ENCODE assay signal across 1 cellular context in genomic region chr3:195887670-195888069, GRCh38.
TF ChIP-seq lines count a peak whose summit lies in the region.

No MANE protein-coding gene starts in this region.

TF ChIP-seq in K562, 482 proteins besides CTCF, POLR2A, EP300 and RAD21 (continues in another document):
- TF ChIP-seq XRCC5 (IDR thresholded peaks at IDR 0.05; ENCODE audit: low read depth, low read length), result no peak
- TF ChIP-seq HNRNPLL (IDR thresholded peaks at IDR 0.05; ENCODE audit: low read depth, low read length, poor library complexity, severe bottlenecking), result peak; percentile 82
- TF ChIP-seq POLR2G (IDR thresholded peaks at IDR 0.05; ENCODE audit: low read depth, low read length), result 0 out of 2 replicates have a peak, but pooled peaks have one; percentile 13
- no peak for TF ChIP-seq FUS (optimal IDR thresholded peaks at IDR 0.05; ENCODE audit: low read depth, low read length)
- no peak for TF ChIP-seq SIN3A (IDR thresholded peaks at IDR 0.05; ENCODE audit: borderline replicate concordance in 2 of 2, control insufficient read depth in 1 of 2, low read depth in 2 of 2, low read length in 2 of 2)
- TF ChIP-seq VEZF1 (CRISPR knock-in tag; IDR thresholded peaks at IDR 0.05), result no peak
- TF ChIP-seq BCLAF1 (IDR thresholded peaks at IDR 0.05; ENCODE audit: borderline replicate concordance in 1 of 2, control insufficient read depth in 1 of 2, low read depth in 2 of 2, low read length in 1 of 2), result no peak
- TF ChIP-seq NFRKB (IDR thresholded peaks at IDR 0.05; ENCODE audit: low read depth), result peak; percentile 58; the same call in 1 of the 2 replicates
- TF ChIP-seq ZNF175 (CRISPR knock-in tag; IDR thresholded peaks at IDR 0.05; ENCODE audit: low read depth), result no peak
- no peak for TF ChIP-seq ARID4B (CRISPR knock-in tag; IDR thresholded peaks at IDR 0.05)
- TF ChIP-seq DDX20 (tag; IDR thresholded peaks at IDR 0.05; ENCODE audit: low read depth), result no peak
- no peak for TF ChIP-seq U2AF1 (optimal IDR thresholded peaks at IDR 0.05; ENCODE audit: low read depth, low read length)
- TF ChIP-seq ATF2 (CRISPR knock-in tag; IDR thresholded peaks at IDR 0.05), result no peak
- TF ChIP-seq ZBTB33 (CRISPR knock-in tag; IDR thresholded peaks at IDR 0.05), result peak; percentile 74; the same call in 1 of the 2 replicates
- TF ChIP-seq ZNF586 (CRISPR knock-in tag; conservative IDR thresholded peaks at IDR 0.05), result no peak
- no peak for TF ChIP-seq BRF1 (IDR thresholded peaks at IDR 0.05; ENCODE audit: borderline replicate concordance, extremely low read depth, insufficient read length)
- no peak for TF ChIP-seq NR3C1 (CRISPR knock-in tag; IDR thresholded peaks at IDR 0.05)
- TF ChIP-seq SOX6 (IDR thresholded peaks at IDR 0.05), result no peak
- TF ChIP-seq TRIM25 (IDR thresholded peaks at IDR 0.05; ENCODE audit: borderline replicate concordance), result no peak
- TF ChIP-seq NCOA1 (IDR thresholded peaks at IDR 0.05; ENCODE audit: low read depth), result no peak
- TF ChIP-seq HOXB6 (CRISPR knock-in tag; IDR thresholded peaks at IDR 0.05; ENCODE audit: borderline replicate concordance), result no peak
- no peak for TF ChIP-seq ZNF79 (CRISPR knock-in tag; IDR thresholded peaks at IDR 0.05; ENCODE audit: low read depth)
- TF ChIP-seq ARHGAP35 (IDR thresholded peaks at IDR 0.05; ENCODE audit: partially characterized antibody), result no peak
- no peak for TF ChIP-seq ZKSCAN8 (CRISPR knock-in tag; IDR thresholded peaks at IDR 0.05)
- TF ChIP-seq CUX1 (CRISPR knock-in tag; IDR thresholded peaks at IDR 0.05), result no peak
- no peak for TF ChIP-seq ZNF277 (CRISPR knock-in tag; IDR thresholded peaks at IDR 0.05; ENCODE audit: borderline replicate concordance)
- no peak for TF ChIP-seq NKRF (IDR thresholded peaks at IDR 0.05; ENCODE audit: borderline replicate concordance)
